In the genomic region with DNA sequence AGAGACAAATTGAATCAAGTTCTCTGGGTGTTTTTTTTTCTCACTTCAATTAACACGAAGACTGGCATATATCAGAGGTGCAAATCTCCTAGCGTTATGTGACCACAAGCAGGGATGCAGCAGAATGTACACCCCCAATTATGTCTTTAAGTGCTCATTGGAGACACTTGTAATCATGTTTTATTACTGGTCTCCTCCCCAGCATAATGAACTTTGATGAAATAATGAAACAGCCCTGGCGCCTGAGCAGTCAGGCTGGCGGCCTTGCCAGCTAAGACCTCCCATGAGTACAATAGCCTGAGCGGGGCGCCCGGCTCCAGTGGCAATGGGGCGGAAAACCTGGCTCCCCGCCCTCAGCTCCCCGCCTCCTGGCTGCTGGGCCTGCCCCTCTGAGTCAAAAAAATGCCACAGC, we compare ENCODE assay signal across 1 cellular context.
TF ChIP-seq lines count a peak whose summit lies in the region.

No MANE protein-coding gene starts in this region.

TF ChIP-seq in HEK293, 187 proteins besides CTCF, POLR2A, EP300 and RAD21 (continued from another document and continues in another):
- TF ChIP-seq, protein P1, sequence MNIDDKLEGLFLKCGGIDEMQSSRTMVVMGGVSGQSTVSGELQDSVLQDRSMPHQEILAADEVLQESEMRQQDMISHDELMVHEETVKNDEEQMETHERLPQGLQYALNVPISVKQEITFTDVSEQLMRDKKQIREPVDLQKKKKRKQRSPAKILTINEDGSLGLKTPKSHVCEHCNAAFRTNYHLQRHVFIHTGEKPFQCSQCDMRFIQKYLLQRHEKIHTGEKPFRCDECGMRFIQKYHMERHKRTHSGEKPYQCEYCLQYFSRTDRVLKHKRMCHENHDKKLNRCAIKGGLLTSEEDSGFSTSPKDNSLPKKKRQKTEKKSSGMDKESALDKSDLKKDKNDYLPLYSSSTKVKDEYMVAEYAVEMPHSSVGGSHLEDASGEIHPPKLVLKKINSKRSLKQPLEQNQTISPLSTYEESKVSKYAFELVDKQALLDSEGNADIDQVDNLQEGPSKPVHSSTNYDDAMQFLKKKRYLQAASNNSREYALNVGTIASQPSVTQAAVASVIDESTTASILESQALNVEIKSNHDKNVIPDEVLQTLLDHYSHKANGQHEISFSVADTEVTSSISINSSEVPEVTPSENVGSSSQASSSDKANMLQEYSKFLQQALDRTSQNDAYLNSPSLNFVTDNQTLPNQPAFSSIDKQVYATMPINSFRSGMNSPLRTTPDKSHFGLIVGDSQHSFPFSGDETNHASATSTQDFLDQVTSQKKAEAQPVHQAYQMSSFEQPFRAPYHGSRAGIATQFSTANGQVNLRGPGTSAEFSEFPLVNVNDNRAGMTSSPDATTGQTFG (tag by site-specific recombination; IDR thresholded peaks at IDR 0.05; ENCODE audit: borderline replicate concordance) = no peak
- 0 out of 2 replicates have a peak, but pooled peaks have one; percentile 21 for TF ChIP-seq ZNF600 (tag by site-specific recombination; IDR thresholded peaks at IDR 0.05)
- TF ChIP-seq, protein P2, sequence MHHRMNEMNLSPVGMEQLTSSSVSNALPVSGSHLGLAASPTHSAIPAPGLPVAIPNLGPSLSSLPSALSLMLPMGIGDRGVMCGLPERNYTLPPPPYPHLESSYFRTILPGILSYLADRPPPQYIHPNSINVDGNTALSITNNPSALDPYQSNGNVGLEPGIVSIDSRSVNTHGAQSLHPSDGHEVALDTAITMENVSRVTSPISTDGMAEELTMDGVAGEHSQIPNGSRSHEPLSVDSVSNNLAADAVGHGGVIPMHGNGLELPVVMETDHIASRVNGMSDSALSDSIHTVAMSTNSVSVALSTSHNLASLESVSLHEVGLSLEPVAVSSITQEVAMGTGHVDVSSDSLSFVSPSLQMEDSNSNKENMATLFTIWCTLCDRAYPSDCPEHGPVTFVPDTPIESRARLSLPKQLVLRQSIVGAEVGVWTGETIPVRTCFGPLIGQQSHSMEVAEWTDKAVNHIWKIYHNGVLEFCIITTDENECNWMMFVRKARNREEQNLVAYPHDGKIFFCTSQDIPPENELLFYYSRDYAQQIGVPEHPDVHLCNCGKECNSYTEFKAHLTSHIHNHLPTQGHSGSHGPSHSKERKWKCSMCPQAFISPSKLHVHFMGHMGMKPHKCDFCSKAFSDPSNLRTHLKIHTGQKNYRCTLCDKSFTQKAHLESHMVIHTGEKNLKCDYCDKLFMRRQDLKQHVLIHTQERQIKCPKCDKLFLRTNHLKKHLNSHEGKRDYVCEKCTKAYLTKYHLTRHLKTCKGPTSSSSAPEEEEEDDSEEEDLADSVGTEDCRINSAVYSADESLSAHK (tag by site-specific recombination; IDR thresholded peaks at IDR 0.05) = peak; percentile 91
- TF ChIP-seq ZBTB17 (tag by site-specific recombination; IDR thresholded peaks at IDR 0.05) = peak; percentile 44; the same call in 1 of the 2 replicates
- peak; percentile 77; the same call in 1 of the 2 replicates for TF ChIP-seq KLF7 (tag by site-specific recombination; IDR thresholded peaks at IDR 0.05; ENCODE audit: borderline replicate concordance)
- TF ChIP-seq ZNF488 (tag by site-specific recombination; IDR thresholded peaks at IDR 0.05) = no peak
- TF ChIP-seq ZNF146 (tag by site-specific recombination; IDR thresholded peaks at IDR 0.05) = peak; percentile 80
- TF ChIP-seq, protein P3, sequence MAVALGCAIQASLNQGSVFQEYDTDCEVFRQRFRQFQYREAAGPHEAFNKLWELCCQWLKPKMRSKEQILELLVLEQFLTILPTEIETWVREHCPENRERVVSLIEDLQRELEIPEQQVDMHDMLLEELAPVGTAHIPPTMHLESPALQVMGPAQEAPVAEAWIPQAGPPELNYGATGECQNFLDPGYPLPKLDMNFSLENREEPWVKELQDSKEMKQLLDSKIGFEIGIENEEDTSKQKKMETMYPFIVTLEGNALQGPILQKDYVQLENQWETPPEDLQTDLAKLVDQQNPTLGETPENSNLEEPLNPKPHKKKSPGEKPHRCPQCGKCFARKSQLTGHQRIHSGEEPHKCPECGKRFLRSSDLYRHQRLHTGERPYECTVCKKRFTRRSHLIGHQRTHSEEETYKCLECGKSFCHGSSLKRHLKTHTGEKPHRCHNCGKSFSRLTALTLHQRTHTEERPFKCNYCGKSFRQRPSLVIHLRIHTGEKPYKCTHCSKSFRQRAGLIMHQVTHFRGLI (tag by site-specific recombination; IDR thresholded peaks at IDR 0.05) = no peak
- TF ChIP-seq ZNF214 (tag by site-specific recombination; IDR thresholded peaks at IDR 0.05; ENCODE audit: borderline replicate concordance) = no peak
- TF ChIP-seq ZNF571 (tag by site-specific recombination; IDR thresholded peaks at IDR 0.05) = no peak
- TF ChIP-seq ELK4 (IDR thresholded peaks at IDR 0.05; ENCODE audit: borderline replicate concordance, low read depth, low read length) = no peak
- peak; percentile 62; the same call in 1 of the 2 replicates for TF ChIP-seq ZNF10 (tag by site-specific recombination; IDR thresholded peaks at IDR 0.05)
- peak; percentile 51; the same call in 1 of the 2 replicates for TF ChIP-seq ZXDB (tag by site-specific recombination; IDR thresholded peaks at IDR 0.05)
- no peak for TF ChIP-seq ZNF544 (tag by site-specific recombination; IDR thresholded peaks at IDR 0.05)
- peak; percentile 27; the same call in 1 of the 2 replicates for TF ChIP-seq GFI1B (tag by site-specific recombination; IDR thresholded peaks at IDR 0.05)
- no peak for TF ChIP-seq ZNF292 (tag by site-specific recombination; IDR thresholded peaks at IDR 0.05; ENCODE audit: borderline replicate concordance, low read depth)
- TF ChIP-seq GLIS1 (tag by site-specific recombination; IDR thresholded peaks at IDR 0.05) = peak; percentile 95
- peak; percentile 34 for TF ChIP-seq ZNF596 (tag by site-specific recombination; IDR thresholded peaks at IDR 0.05)
- TF ChIP-seq PRDM1 (tag by site-specific recombination; IDR thresholded peaks at IDR 0.05) = no peak
- no peak for TF ChIP-seq ZNF362 (tag by site-specific recombination; IDR thresholded peaks at IDR 0.05)
- TF ChIP-seq ZNF776 (tag by site-specific recombination; IDR thresholded peaks at IDR 0.05; ENCODE audit: borderline replicate concordance) = no peak
- TF ChIP-seq ZBTB7A (tag by site-specific recombination; IDR thresholded peaks at IDR 0.05; ENCODE audit: low read depth) = no peak
- TF ChIP-seq KLF1 (tag by site-specific recombination; IDR thresholded peaks at IDR 0.05) = peak; percentile 93
- TF ChIP-seq ZFP69B (tag by site-specific recombination; IDR thresholded peaks at IDR 0.05) = peak; percentile 77
- TF ChIP-seq ZNF341 (tag by site-specific recombination; IDR thresholded peaks at IDR 0.05; ENCODE audit: low read depth) = peak; percentile 68
- TF ChIP-seq ZNF664 (tag by site-specific recombination; IDR thresholded peaks at IDR 0.05) = no peak
- no peak for TF ChIP-seq ZNF16 (tag by site-specific recombination; IDR thresholded peaks at IDR 0.05; ENCODE audit: low read depth)
- no peak for TF ChIP-seq ZNF112 (tag by site-specific recombination; IDR thresholded peaks at IDR 0.05)
- TF ChIP-seq RBAK (tag by site-specific recombination; IDR thresholded peaks at IDR 0.05) = no peak
- TF ChIP-seq ZNF324 (tag by site-specific recombination; IDR thresholded peaks at IDR 0.05) = peak; percentile 74; the same call in 1 of the 2 replicates
- TF ChIP-seq PRDM10 (tag by site-specific recombination; IDR thresholded peaks at IDR 0.05) = peak; percentile 75
- TF ChIP-seq EGR2 (tag by site-specific recombination; IDR thresholded peaks at IDR 0.05; ENCODE audit: low read depth) = no peak
- TF ChIP-seq ZSCAN30 (tag by site-specific recombination; IDR thresholded peaks at IDR 0.05) = peak; percentile 82
- TF ChIP-seq ZNF416 (tag by site-specific recombination; IDR thresholded peaks at IDR 0.05) = no peak
- TF ChIP-seq, protein P4, sequence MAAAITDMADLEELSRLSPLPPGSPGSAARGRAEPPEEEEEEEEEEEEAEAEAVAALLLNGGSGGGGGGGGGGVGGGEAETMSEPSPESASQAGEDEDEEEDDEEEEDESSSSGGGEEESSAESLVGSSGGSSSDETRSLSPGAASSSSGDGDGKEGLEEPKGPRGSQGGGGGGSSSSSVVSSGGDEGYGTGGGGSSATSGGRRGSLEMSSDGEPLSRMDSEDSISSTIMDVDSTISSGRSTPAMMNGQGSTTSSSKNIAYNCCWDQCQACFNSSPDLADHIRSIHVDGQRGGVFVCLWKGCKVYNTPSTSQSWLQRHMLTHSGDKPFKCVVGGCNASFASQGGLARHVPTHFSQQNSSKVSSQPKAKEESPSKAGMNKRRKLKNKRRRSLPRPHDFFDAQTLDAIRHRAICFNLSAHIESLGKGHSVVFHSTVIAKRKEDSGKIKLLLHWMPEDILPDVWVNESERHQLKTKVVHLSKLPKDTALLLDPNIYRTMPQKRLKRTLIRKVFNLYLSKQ (tag by site-specific recombination; IDR thresholded peaks at IDR 0.05; ENCODE audit: borderline replicate concordance) = no peak
- peak; percentile 69 for TF ChIP-seq ZNF423 (tag by site-specific recombination; IDR thresholded peaks at IDR 0.05)
- peak; percentile 98 for TF ChIP-seq GLI2 (tag by site-specific recombination; IDR thresholded peaks at IDR 0.05; ENCODE audit: borderline replicate concordance, low read depth)
- no peak for TF ChIP-seq ZNF777 (tag by site-specific recombination; IDR thresholded peaks at IDR 0.05; ENCODE audit: borderline replicate concordance)
- peak; percentile 66 for TF ChIP-seq PATZ1 (tag by site-specific recombination; IDR thresholded peaks at IDR 0.05)
- peak; percentile 90 for TF ChIP-seq OVOL3 (tag by site-specific recombination; IDR thresholded peaks at IDR 0.05)
- no peak for TF ChIP-seq ZNF747 (tag by site-specific recombination; IDR thresholded peaks at IDR 0.05)
- no peak for TF ChIP-seq ZNF514 (tag by site-specific recombination; IDR thresholded peaks at IDR 0.05)
- TF ChIP-seq ZBTB21 (tag by site-specific recombination; IDR thresholded peaks at IDR 0.05) = peak; percentile 51
- no peak for TF ChIP-seq ZNF121 (tag by site-specific recombination; IDR thresholded peaks at IDR 0.05)
- no peak for TF ChIP-seq ZNF175 (tag by site-specific recombination; IDR thresholded peaks at IDR 0.05)
- no peak for TF ChIP-seq ZNF311 (tag by site-specific recombination; IDR thresholded peaks at IDR 0.05; ENCODE audit: borderline replicate concordance)
